Comparison of ENCODE assay signal across 7 cellular contexts in genomic region chr9:97740848-97741821, GRCh38. TPM values are rescaled to one million over a fixed set of nuclear protein-coding genes. Genes with fewer than 3 reads are reported as not detected.
DNase-seq lines count a peak whose midpoint lies in the region; ATAC-seq and TF ChIP-seq lines count a peak whose summit lies in the region.

No MANE protein-coding gene starts in this region.

- H3K27ac ChIP-seq in RWPE1 = peak overlapping the region; percentile 81
- no peak overlapping the region for H3K27ac ChIP-seq in iPS DF 6.9 (ENCODE audit: low read length)

- peaks cover 2% of the 10 kb centered on the region; the same call in 1 of the 2 replicates for H3K4me1 ChIP-seq in iPS DF 6.9 (ENCODE audit: control insufficient read depth, insufficient read depth, low read length)
- H3K4me1 ChIP-seq in skeletal muscle satellite cell (ENCODE audit: control insufficient read depth, insufficient read depth, low read length) = peaks cover 12% of the 10 kb centered on the region

- peak overlapping the region; percentile 7 for H3K9ac ChIP-seq in skeletal muscle satellite cell (ENCODE audit: low read depth, low read length)

- no peaks in the 10 kb centered on the region for H3K27me3 ChIP-seq in iPS DF 6.9 (ENCODE audit: control insufficient read depth, insufficient read depth, low read length)
- peaks cover 66% of the 10 kb centered on the region for H3K27me3 ChIP-seq in skeletal muscle satellite cell (ENCODE audit: control insufficient read depth, insufficient read depth, low read length)

- H3K9me3 ChIP-seq in iPS DF 6.9 (ENCODE audit: control insufficient read depth, insufficient read depth, low read length) (no peaks in the 10 kb centered on the region), skeletal muscle satellite cell (replicated peaks; ENCODE audit: low read length) (no peaks in the 10 kb centered on the region)

- CTCF ChIA-PET in RWPE1 (lab: Yijun Ruan, JAX) = interaction anchor here (0.6 kb wide), 1 partner anchor 22 kb away, joined by 3 read pairs; no protein-coding TSS in a partner anchor

- DNase-seq in RWPE1 (ENCODE audit: low spot score) (peak; percentile 90), astrocyte of the cerebellum (ENCODE audit: low read depth) (peak; percentile 4), iPS DF 6.9 (ENCODE audit: low read depth, low spot score) (no peak), NCI-H1048 (lab: John Stamatoyannopoulos, UW) (no peak), NCI-H2196 (lab: John Stamatoyannopoulos, UW; ENCODE audit: unreplicated experiment) (no peak)

- in situ Hi-C loops in astrocyte of the cerebellum (cut with HindIII; ENCODE audit: low sequenced_read_pairs) = no loop called here

- peak overlapping the region; percentile 91 for H3K4me2 ChIP-seq in skeletal muscle satellite cell (ENCODE audit: low read length)

- no CpG with 5 or more reads among the region's 56 CpGs for WGBS in iPS DF 6.9 (ENCODE audit: insufficient coverage, insufficient read length)

- ATAC-seq in GM21825 (IDR thresholded peaks at IDR 0.05; ENCODE audit: unreplicated experiment) = peak; percentile 52

- TF ChIP-seq CTCF in RWPE1 (conservative IDR thresholded peaks at IDR 0.05; ENCODE audit: low read depth) = no peak; the same call in 1 of the 2 replicates
- peak; percentile 15 for TF ChIP-seq CTCF in astrocyte of the cerebellum (IDR thresholded peaks at IDR 0.05; ENCODE audit: low read depth, low read length, missing control alignments)

- H3K36me3 ChIP-seq in iPS DF 6.9 (ENCODE audit: control insufficient read depth, insufficient read depth, low read length) (no peaks in the 10 kb centered on the region), skeletal muscle satellite cell (ENCODE audit: insufficient read depth, low read length) (no peaks in the 10 kb centered on the region)

- POLR2A ChIA-PET in RWPE1 (lab: Yijun Ruan, JAX; ENCODE audit: low non-redundant PET) = no interaction called here

- peak overlapping the region; percentile 31 for H3K4me3 ChIP-seq in astrocyte of the cerebellum (ENCODE audit: low read depth, low read length)
- H3K4me3 ChIP-seq in iPS DF 6.9 (ENCODE audit: low read length) = peak overlapping the region; percentile 38; the same call in 1 of the 2 replicates
- peak overlapping the region; percentile 70 for H3K4me3 ChIP-seq in skeletal muscle satellite cell (ENCODE audit: low read length)

RNA-seq across cellular contexts. Expression of gene XPA, which starts 44.0 kb away (rescaled TPM):
- 3.3 and 7.6 TPM in 2 replicates for total RNA-seq in skeletal muscle satellite cell (2012; rRNA removed)

Comparison
In these comparisons a context has a peak if more than half of its experiments do, and no peak if none do; other contexts are left out.
1. DNase-seq: peak in RWPE1 (single experiment) and astrocyte of the cerebellum (single experiment); none in iPS DF 6.9 (single experiment), NCI-H1048 (single experiment) and NCI-H2196 (single experiment).
2. Peak in every context shown above with its lines, with median percentiles within 50 percentile points of each other: H3K4me3 ChIP-seq.